In the genomic region with DNA sequence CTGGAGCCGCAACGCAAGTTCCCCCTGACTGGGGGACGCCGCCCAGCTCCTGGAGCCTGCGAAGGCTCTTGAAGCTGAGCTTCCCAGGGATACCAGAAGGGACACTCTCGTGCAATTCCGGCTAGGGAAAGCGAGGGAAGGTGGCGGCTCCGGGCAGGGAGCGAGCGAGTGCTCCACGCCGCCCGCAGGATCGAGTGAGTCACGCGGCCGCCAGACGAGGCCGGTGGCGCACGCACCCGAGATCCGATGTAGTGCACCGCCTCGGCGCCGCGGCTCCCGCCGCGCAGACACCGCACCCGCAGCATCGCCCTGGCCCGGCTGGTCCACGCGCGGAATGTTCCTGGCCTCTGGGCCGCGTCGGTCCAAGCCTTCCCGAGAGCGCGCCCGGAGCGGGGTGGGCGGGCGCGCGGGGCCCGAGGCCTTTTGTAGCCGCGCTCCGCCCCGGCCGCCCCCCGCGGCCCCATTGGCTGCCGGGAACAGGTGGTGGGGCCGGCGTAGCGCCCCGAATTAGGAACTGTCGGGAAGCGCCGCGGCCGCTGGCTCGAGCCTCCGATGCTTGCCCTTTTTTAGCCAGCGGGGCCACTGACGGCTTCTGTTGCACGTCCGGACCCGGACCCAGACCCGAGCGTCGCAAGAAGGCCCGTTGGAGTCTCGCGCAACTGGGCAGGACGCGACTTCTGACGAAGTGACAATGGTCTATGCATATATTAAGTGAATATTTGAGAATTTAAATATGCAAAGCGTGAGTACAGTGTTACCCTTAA, we compare ENCODE assay signal across 8 cellular contexts. TPM values are rescaled to one million over a fixed set of nuclear protein-coding genes. Genes with fewer than 3 reads are reported as not detected.
A peak's percentile ranks its signal among the peaks of the same experiment; 100 is the strongest.
DNase-seq lines count a peak whose midpoint lies in the region; TF ChIP-seq lines count a peak whose summit lies in the region.

A gene with protein sequence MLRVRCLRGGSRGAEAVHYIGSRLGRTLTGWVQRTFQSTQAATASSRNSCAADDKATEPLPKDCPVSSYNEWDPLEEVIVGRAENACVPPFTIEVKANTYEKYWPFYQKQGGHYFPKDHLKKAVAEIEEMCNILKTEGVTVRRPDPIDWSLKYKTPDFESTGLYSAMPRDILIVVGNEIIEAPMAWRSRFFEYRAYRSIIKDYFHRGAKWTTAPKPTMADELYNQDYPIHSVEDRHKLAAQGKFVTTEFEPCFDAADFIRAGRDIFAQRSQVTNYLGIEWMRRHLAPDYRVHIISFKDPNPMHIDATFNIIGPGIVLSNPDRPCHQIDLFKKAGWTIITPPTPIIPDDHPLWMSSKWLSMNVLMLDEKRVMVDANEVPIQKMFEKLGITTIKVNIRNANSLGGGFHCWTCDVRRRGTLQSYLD (minus strand): TSS at position 396 of the 764 bp plus-strand sequence. CDS start 91 bp downstream, at position 305.

- peaks cover 27 to 31% of the 10 kb centered on the region in 2 donors for H3K4me1 ChIP-seq in duodenal mucosa (ENCODE audit: control insufficient read depth in 1 of 2, insufficient read depth in 2 of 2, low read length in 2 of 2)

- H3K36me3 ChIP-seq in duodenal mucosa (ENCODE audit: control insufficient read depth in 1 of 2, insufficient read depth in 2 of 2, low read length in 2 of 2) = peaks cover 0 to 5% of the 10 kb centered on the region in 2 donors

- no peaks in the 10 kb centered on the region for H3K9me3 ChIP-seq in duodenal mucosa (ENCODE audit: control insufficient read depth in 1 of 2, low read length in 2 of 2)

- H3K9me3 Mint-ChIP-seq in HFFc6 = no peaks in the 10 kb centered on the region

- no peaks in the 10 kb centered on the region for H3K27me3 ChIP-seq in duodenal mucosa (ENCODE audit: control insufficient read depth in 1 of 2, insufficient read depth in 2 of 2, low read length in 2 of 2)

- H3K27ac ChIP-seq in duodenal mucosa (ENCODE audit: low read depth, low read length) = peak within 1 kb of the TSS; percentile 58

- H3K27me3 Mint-ChIP-seq in HFFc6 (ENCODE audit: insufficient read depth) = peaks cover 33% of the 10 kb centered on the region

- peak within 1 kb of the TSS; percentile 59 to 81 for H3K9ac ChIP-seq in duodenal mucosa (ENCODE audit: low read depth in 1 of 2, low read length in 2 of 2)

- H3K4me3 ChIP-seq in duodenal mucosa (ENCODE audit: low read depth in 1 of 2, low read length in 2 of 2) = peak within 1 kb of the TSS; percentile 74 to 75
- peak within 1 kb of the TSS; percentile 55 for H3K4me3 ChIP-seq in lower leg skin (ENCODE audit: low read depth, poor library complexity, severe bottlenecking)

- peak; percentile 16 for DNase-seq in NCI-H510A treated with DMSO at 0.1 percent for 48 hours (lab: John Stamatoyannopoulos, UW)
- no peak for DNase-seq in NCI-H510A (lab: John Stamatoyannopoulos, UW)
- DNase-seq in HFFc6 = peak; percentile 78
- peak; percentile 46 for DNase-seq in NCI-H1092 (lab: John Stamatoyannopoulos, UW)
- DNase-seq in activated CD4-positive, alpha-beta T cell treated with anti-CD3 and anti-CD28 coated beads for 4 hours = peak; percentile 34 to 46
- peak; percentile 61 to 94 for DNase-seq in lower leg skin (ENCODE audit: low spot score in 2 of 2)
- DNase-seq in stimulated activated CD4-positive, alpha-beta T cell treated with anti-CD3 and anti-CD28 coated beads, Interleukin-4, amount 100 ng/mL, for 4 hours = peak; percentile 49 to 51

- peaks cover 9% of the 10 kb centered on the region; the same call in 1 of the 2 replicates for H3K4me1 Mint-ChIP-seq in HFFc6 (ENCODE audit: low read depth)

- WGBS in lower leg skin, 2 donors = 0 to 1% methylated on average over 63 to 68 of the region's 87 CpGs

- TF ChIP-seq CTCF in HFFc6 (IDR thresholded peaks at IDR 0.05) (peak; percentile 64), lower leg skin (IDR thresholded peaks at IDR 0.05) (no peak)

- H3K4me3 Mint-ChIP-seq in HFFc6 = peak within 1 kb of the TSS; percentile 63

- TF ChIP-seq POLR2A in lower leg skin (IDR thresholded peaks at IDR 0.05) = no peak

- no peak within 1 kb of the TSS for H3K27ac Mint-ChIP-seq in HFFc6

- intact Hi-C loops in lower leg skin (cut with DNase I; ENCODE audit: low total_unique reads) = no loop called here

- no peaks in the 10 kb centered on the region for H3K36me3 Mint-ChIP-seq in HFFc6 (ENCODE audit: low read depth)

RNA-seq across cellular contexts. Expression of the gene that starts here (rescaled TPM):
- under 1 TPM in 3 of 6 experiments, not detected in 3; 0.14 to 0.38 (median 0.14) TPM for total RNA-seq in HFFc6 (2021; fragmentation: NEBNext Ultra II Directional; extraction: Animal tissue kit (Norgen Biotek cat#: 25700))
- total RNA-seq in lower leg skin = 100 to 1,000 TPM; 120 to 178 (median 159) TPM

Comparison
In these comparisons a context has a peak if more than half of its experiments do, and no peak if none do; other contexts are left out.
1. RNA of the gene that starts here (total RNA-seq): 120 to 178 TPM in lower leg skin; 0.14 to 0.38 TPM in HFFc6; every median in the first group is over 10 times any median in the second.
2. Peak in DNase-seq in HFFc6; RNA of the gene not detected or under 1 TPM.